In the genomic region with DNA sequence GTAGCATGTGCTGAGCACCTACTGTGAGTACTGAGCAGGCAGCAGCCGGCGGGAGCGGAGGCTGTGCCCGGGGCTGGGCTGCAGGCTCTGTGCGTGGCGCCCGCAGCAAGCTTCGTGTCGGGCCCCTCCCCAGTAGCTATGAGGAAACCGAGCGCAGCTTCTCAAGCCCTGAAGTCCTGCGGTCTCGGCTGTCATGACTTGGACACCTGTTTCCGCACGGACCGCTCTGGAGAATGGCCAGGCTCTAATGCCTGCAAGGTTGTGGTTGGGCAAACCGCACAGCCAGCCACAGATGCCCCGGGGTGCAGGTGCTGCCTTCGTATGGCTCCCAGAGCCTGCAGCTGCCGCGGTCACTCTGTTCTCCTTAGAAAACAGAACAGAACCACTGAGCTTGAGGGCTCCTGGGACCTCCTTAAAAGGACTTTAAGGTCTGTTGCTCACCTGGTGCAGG, we compare ENCODE assay signal across 8 cellular contexts. TPM values are rescaled to one million over a fixed set of nuclear protein-coding genes. Genes with fewer than 3 reads are reported as not detected.
DNase-seq lines count a peak whose midpoint lies in the region; ATAC-seq and TF ChIP-seq lines count a peak whose summit lies in the region.

No MANE protein-coding gene starts in this region.

- in situ Hi-C loops in GM23248 (cut with MboI) = no loop called here

- no peak overlapping the region for H3K9ac ChIP-seq in GM23248

- peaks cover 72 to 100% (median 99%) of the 10 kb centered on the region in 4 donors for H3K36me3 ChIP-seq in esophagus muscularis mucosa
- H3K36me3 ChIP-seq in GM23248 (ENCODE audit: low read depth) = no peaks in the 10 kb centered on the region; the same call in 1 of the 2 replicates

- H3K4me1 ChIP-seq in esophagus muscularis mucosa = peaks cover 9 to 30% (median 26%) of the 10 kb centered on the region in 4 donors
- no peaks in the 10 kb centered on the region for H3K4me1 ChIP-seq in GM23248 (ENCODE audit: insufficient read depth)

- H3K4me1 Mint-ChIP-seq in activated CD4-positive, alpha-beta memory T cell treated with anti-CD3 and anti-CD28 coated beads for 36 hours (ENCODE audit: low read depth) = no peaks in the 10 kb centered on the region

- POLR2A ChIA-PET in activated CD4-positive, alpha-beta memory T cell treated with anti-CD3 and anti-CD28 coated beads for 36 hours (lab: Charles Lee) = no interaction called here

- H3K9me2 ChIP-seq in GM23248 (ENCODE audit: insufficient read depth) = no peaks in the 10 kb centered on the region

- H3K27me3 ChIP-seq in esophagus muscularis mucosa (no peaks in the 10 kb centered on the region), GM23248 (replicated peaks; ENCODE audit: insufficient read depth) (no peaks in the 10 kb centered on the region)

- peak overlapping the region; percentile 8 to 86 (median 84) for H3K27ac ChIP-seq in esophagus muscularis mucosa (replicated peaks in 1 of 4)
- no peak overlapping the region for H3K27ac ChIP-seq in GM23248

- H3K9me3 Mint-ChIP-seq in activated CD4-positive, alpha-beta memory T cell treated with anti-CD3 and anti-CD28 coated beads for 36 hours = no peaks in the 10 kb centered on the region

- H3K27ac Mint-ChIP-seq in activated CD4-positive, alpha-beta memory T cell treated with anti-CD3 and anti-CD28 coated beads for 36 hours = no peak overlapping the region

- TF ChIP-seq CTCF in esophagus muscularis mucosa (IDR thresholded peaks at IDR 0.05) = no peak

- H3K27me3 Mint-ChIP-seq in activated CD4-positive, alpha-beta memory T cell treated with anti-CD3 and anti-CD28 coated beads for 36 hours = no peaks in the 10 kb centered on the region

- intact Hi-C loops in esophagus muscularis mucosa (cut with DNase I) = no loop called here
- intact Hi-C loops in activated CD4-positive, alpha-beta memory T cell treated with anti-CD3 and anti-CD28 coated beads for 36 hours (cut with micrococcal nuclease) = no loop called here

- DNase-seq in COR-L47 (lab: John Stamatoyannopoulos, UW) (peak; percentile 46), esophagus muscularis mucosa (ENCODE audit: extremely low spot score) (no peak), GM23248 (no peak), SK-N-DZ (ENCODE audit: low spot score) (no peak)
- DNase-seq in activated CD4-positive, alpha-beta memory T cell treated with anti-CD3 and anti-CD28 coated beads for 36 hours = no peak

- H3K4me3 ChIP-seq in esophagus muscularis mucosa (no peak overlapping the region), GM23248 (no peak overlapping the region)

- H3K4me2 ChIP-seq in GM23248 (ENCODE audit: unreplicated experiment) = no peak overlapping the region

- CTCF ChIA-PET in activated CD4-positive, alpha-beta memory T cell treated with anti-CD3 and anti-CD28 coated beads for 36 hours (lab: Charles Lee) = interaction anchor here (1.6 kb wide), 1 partner anchor 118 kb away, joined by 3 read pairs; no protein-coding TSS in a partner anchor

- TF ChIP-seq POLR2A in esophagus muscularis mucosa (IDR thresholded peaks at IDR 0.05; ENCODE audit: low read depth) = no peak

- H3K79me2 ChIP-seq in GM23248 (ENCODE audit: insufficient read depth) = no peaks in the 10 kb centered on the region

- H3F3A ChIP-seq in GM23248 (ENCODE audit: insufficient read depth) = no peaks in the 10 kb centered on the region

- H3K9me3 ChIP-seq in esophagus muscularis mucosa (no peaks in the 10 kb centered on the region), GM23248 (ENCODE audit: low read depth) (no peaks in the 10 kb centered on the region)

- H4K20me1 ChIP-seq in GM23248 (ENCODE audit: insufficient read depth) = no peaks in the 10 kb centered on the region

- no peak overlapping the region for H3K4me3 Mint-ChIP-seq in activated CD4-positive, alpha-beta memory T cell treated with anti-CD3 and anti-CD28 coated beads for 36 hours

- peaks cover 13% of the 10 kb centered on the region for H3K36me3 Mint-ChIP-seq in activated CD4-positive, alpha-beta memory T cell treated with anti-CD3 and anti-CD28 coated beads for 36 hours

- WGBS in esophagus muscularis mucosa = 79% methylated on average over 17 of the region's 21 CpGs
- 84 to 91% methylated on average over 20 to 21 of the region's 21 CpGs for WGBS in GM23248 (ENCODE audit: low coverage in 1 of 2, low lambda C conversion rate in 2 of 2, missing lambda C conversion rate in 2 of 2), 2 experiments

- ATAC-seq in GM21367 (IDR thresholded peaks at IDR 0.05; ENCODE audit: unreplicated experiment) = peak; percentile 62
- peak; percentile 57 for ATAC-seq in HG03571 (IDR thresholded peaks at IDR 0.05; ENCODE audit: unreplicated experiment)
- no peak for ATAC-seq in HG02973 (IDR thresholded peaks at IDR 0.05; ENCODE audit: unreplicated experiment)

- no peak for TF ChIP-seq EP300 in esophagus muscularis mucosa (IDR thresholded peaks at IDR 0.05)

- no peak overlapping the region for H2AFZ ChIP-seq in GM23248

RNA-seq across cellular contexts. Expression of gene PYGB, which starts 33.7 kb away (rescaled TPM):
- total RNA-seq in esophagus muscularis mucosa = 100 to 1,000 TPM; 398 to 632 (median 462) TPM
- 10 to 100 TPM; 23.4 to 24.0 TPM for total RNA-seq in activated CD4-positive, alpha-beta memory T cell treated with anti-CD3 and anti-CD28 coated beads for 36 hours
- 116 and 123 TPM in 2 replicates for total RNA-seq in GM23248 (2014; rRNA removed; shearing (Covaris generic))
- polyA plus RNA-seq in GM23248 (2016; fragmentation: Nextera tagmentation; extraction: Ambion mirVana) = 74.1 and 78.3 TPM in 2 replicates
- 127 and 155 TPM in 2 replicates for polyA plus RNA-seq in SK-N-DZ (2014; cell fraction: cytosol; rRNA removed)
- polyA plus RNA-seq in SK-N-DZ (2014; cell fraction: nucleus; rRNA removed) = 212 and 244 TPM in 2 replicates
